Comparison of ENCODE assay signal across 8 cellular contexts in the genomic region with DNA sequence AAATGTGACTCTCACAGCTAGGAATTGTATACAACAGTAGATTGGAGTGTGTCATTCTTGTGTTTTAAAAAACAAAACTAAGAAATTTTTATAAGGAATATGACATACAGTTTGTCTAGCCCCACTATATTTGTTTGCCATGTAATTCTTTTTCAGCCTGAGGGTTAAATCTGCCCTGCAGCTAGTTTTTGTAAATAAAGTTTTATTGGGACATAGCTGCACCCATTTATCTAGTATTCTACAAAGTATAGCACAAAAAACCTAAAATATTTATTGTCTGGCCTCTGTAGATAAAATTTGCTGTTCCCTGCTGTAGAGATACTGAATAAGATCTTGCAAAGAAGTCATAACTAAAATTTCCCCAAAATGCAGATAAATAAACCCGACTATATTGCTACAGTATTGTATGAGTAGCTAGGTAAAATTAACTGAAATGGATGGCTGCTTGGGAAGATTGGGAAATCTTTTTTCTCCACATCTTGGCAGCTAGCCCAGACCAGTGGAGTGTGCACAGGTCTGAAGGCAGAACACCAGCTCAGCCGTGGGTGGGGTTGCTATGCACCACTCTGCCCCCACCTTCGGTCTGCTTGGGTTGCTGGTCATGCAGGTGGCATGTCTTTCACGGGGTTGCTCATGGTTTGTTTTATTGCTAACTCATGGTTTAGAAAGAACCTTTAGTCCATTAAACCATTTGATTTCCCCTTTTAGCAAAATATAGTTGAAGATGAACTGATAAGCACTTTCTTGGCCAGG.
A peak's percentile ranks its signal among the peaks of the same experiment; 100 is the strongest.
DNase-seq lines count a peak whose midpoint lies in the region; ATAC-seq and TF ChIP-seq lines count a peak whose summit lies in the region.

No MANE protein-coding gene starts in this region.

- H3K27ac Mint-ChIP-seq in naive B cell = peak overlapping the region in 3 of 6 donors; percentile 25 to 91 (median 54)

- peak overlapping the region in 1 of 8 donors; percentile 14 for H3K4me3 Mint-ChIP-seq in naive B cell

- H3K36me3 ChIP-seq in effector memory CD4-positive, alpha-beta T cell (ENCODE audit: control insufficient read depth, insufficient read depth, low read length) = peaks cover 15% of the 10 kb centered on the region

- no peak overlapping the region for H3K4me3 ChIP-seq in effector memory CD4-positive, alpha-beta T cell (ENCODE audit: insufficient read depth, low read depth, low read length, poor library complexity, severe bottlenecking)

- no peaks in the 10 kb centered on the region for H3K27me3 ChIP-seq in effector memory CD4-positive, alpha-beta T cell (replicated peaks; ENCODE audit: control insufficient read depth, insufficient read depth, low read length, poor library complexity, severe bottlenecking)

- CTCF ChIA-PET in GM10248 (lab: Yijun Ruan, JAX) = interaction anchor here (0.9 to 6.5 kb wide), 32 partner anchors 8 to 597 kb away, joined by 3 to 148 read pairs (median 7); a partner anchor contains a TSS

- POLR2A ChIA-PET in GM10248 (lab: Yijun Ruan, JAX) = interaction anchor here (0.6 kb wide), 1 partner anchor 22 kb away, joined by 3 read pairs; no protein-coding TSS in a partner anchor

- ATAC-seq in HG03108 (IDR thresholded peaks at IDR 0.05; ENCODE audit: unreplicated experiment) (peak; percentile 48), naive B cell (ENCODE audit: low read depth in 2 of 2) (peak; percentile 71 to 72), GM18520 (IDR thresholded peaks at IDR 0.05; ENCODE audit: unreplicated experiment) (no peak)

- no peak for TF ChIP-seq CTCF in GM10248 (IDR thresholded peaks at IDR 0.05; ENCODE audit: control extremely low read depth, extremely low read depth, low read depth, missing control alignments)

- peaks cover 6% of the 10 kb centered on the region for H3K4me1 ChIP-seq in effector memory CD4-positive, alpha-beta T cell (ENCODE audit: control insufficient read depth, insufficient read depth, low read length, poor library complexity, severe bottlenecking)

- H3K9me3 Mint-ChIP-seq in naive B cell = no peaks in the 10 kb centered on the region

- H3K36me3 Mint-ChIP-seq in naive B cell = peaks cover 0 to 7% of the 10 kb centered on the region in 2 donors

- H3K4me1 Mint-ChIP-seq in naive B cell = peaks cover 13 to 19% (median 16%) of the 10 kb centered on the region in 3 donors

- DNase-seq in GM10248 (ENCODE audit: extremely low spot score) = peak; percentile 31
- DNase-seq in NOMO-1 treated with dmso at 0.1 percent for 144 hours (lab: John Stamatoyannopoulos, UW; ENCODE audit: unreplicated experiment) = peak; percentile 32
- DNase-seq in effector memory CD4-positive, alpha-beta T cell = no peak
- peak; percentile 17 for DNase-seq in naive B cell
- DNase-seq in hippocampal formation (lab: John Stamatoyannopoulos, UW) = no peak
- DNase-seq in NK-92 (lab: John Stamatoyannopoulos, UW; ENCODE audit: unreplicated experiment) = no peak

- H3K27me3 Mint-ChIP-seq in naive B cell = no peaks in the 10 kb centered on the region

- H3K9me3 ChIP-seq in effector memory CD4-positive, alpha-beta T cell (ENCODE audit: control insufficient read depth, low read length) = no peaks in the 10 kb centered on the region

- peak overlapping the region; percentile 5 for H3K27ac ChIP-seq in effector memory CD4-positive, alpha-beta T cell (ENCODE audit: insufficient read depth, low read length, poor library complexity, severe bottlenecking)

Comparison
In these comparisons a context has a peak if more than half of its experiments do, and no peak if none do; other contexts are left out.
1. DNase-seq: peak in GM10248 (single experiment), NOMO-1 treated with dmso at 0.1 percent for 144 hours (single experiment) and naive B cell (single experiment); none in effector memory CD4-positive, alpha-beta T cell (0 of 3), hippocampal formation (0 of 2) and NK-92 (single experiment).